8 cellular contexts compared by ENCODE assay signal in the genomic region with DNA sequence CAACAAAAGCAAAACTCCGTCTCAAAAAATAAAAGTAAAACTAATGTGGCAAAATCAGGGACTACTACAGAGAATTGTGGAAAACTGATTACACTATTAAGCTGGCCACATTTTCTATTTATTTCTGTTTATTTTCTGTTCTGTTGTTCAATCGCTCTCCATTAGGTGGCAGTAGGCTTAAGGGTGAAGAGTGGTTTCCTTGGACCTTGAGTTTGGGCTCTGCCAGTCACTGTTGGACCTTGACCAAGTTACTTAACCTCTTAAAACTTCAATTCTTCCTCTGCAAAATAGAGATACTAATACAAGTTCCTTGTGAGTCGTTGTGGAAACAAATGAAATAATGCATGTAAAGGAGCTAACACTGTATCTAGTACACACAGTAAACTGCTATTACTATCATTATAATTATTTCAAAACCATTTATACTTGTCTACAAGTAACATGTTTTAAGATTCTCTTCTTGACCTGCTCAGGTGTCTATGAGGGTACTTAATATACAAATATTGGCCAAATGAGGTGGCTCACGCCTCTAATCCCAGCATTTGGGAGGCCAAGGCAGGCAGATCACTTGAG. TPM values are rescaled to one million over a fixed set of nuclear protein-coding genes. Genes with fewer than 3 reads are reported as not detected.
DNase-seq lines count a peak whose midpoint lies in the region; ATAC-seq and TF ChIP-seq lines count a peak whose summit lies in the region.

No MANE protein-coding gene starts in this region.

- H2AFZ ChIP-seq in SK-N-SH (ENCODE audit: low read depth): no peak overlapping the region

- TF ChIP-seq RAD21 in SK-N-SH (IDR thresholded peaks at IDR 0.05; ENCODE audit: low read length): peak; percentile 85

- H3K4me1 ChIP-seq in SK-N-SH (ENCODE audit: control insufficient read depth in 1 of 2, insufficient read depth in 2 of 2, low read depth in 1 of 2, low read length in 1 of 2): no peaks in the 10 kb centered on the region

- H4K20me1 ChIP-seq in SK-N-SH (ENCODE audit: insufficient read depth): no peaks in the 10 kb centered on the region

- H3K4me3 ChIP-seq in SK-N-SH (ENCODE audit: low read depth in 2 of 2, low read length in 1 of 2): no peak overlapping the region
- no peak overlapping the region for H3K4me3 ChIP-seq in fibroblast of the aortic adventitia (ENCODE audit: low read depth, low read length)

- CTCF ChIA-PET in SK-N-SH (lab: Yijun Ruan, JAX): interaction anchor here (0.6 to 5.2 kb wide), 37 partner anchors 9 to 473 kb away, joined by 3 to 75 read pairs (median 4); a partner anchor contains a TSS

- peaks cover 14% of the 10 kb centered on the region for H3F3A ChIP-seq in SK-N-SH (replicated peaks; ENCODE audit: insufficient read depth)

- H3K9me3 ChIP-seq in SK-N-SH: no peaks in the 10 kb centered on the region

- WGBS in SK-N-SH (ENCODE audit: low lambda C conversion rate): 54% methylated on average over 4 of the region's 4 CpGs

- peak; percentile 59 for ATAC-seq in HG03039 (IDR thresholded peaks at IDR 0.05; ENCODE audit: unreplicated experiment)
- peak; percentile 90 for ATAC-seq in omental fat pad (ENCODE audit: low FRiP score)

- peak overlapping the region in 1 of 2 experiments; percentile 56; a peak in 1 of 4 replicates for H3K27ac ChIP-seq in SK-N-SH (ENCODE audit: low read depth in 2 of 2, low read length in 1 of 2)

- POLR2A ChIA-PET in SK-N-SH (lab: Yijun Ruan, JAX): interaction anchor here (0.9 kb wide), 1 partner anchor 15 kb away, joined by 5 read pairs; a partner anchor contains a TSS

- no peak for TF ChIP-seq EP300 in SK-N-SH (IDR thresholded peaks at IDR 0.05; ENCODE audit: borderline replicate concordance in 1 of 2, low read depth in 1 of 2, low read length in 1 of 2)

- H3K4me2 ChIP-seq in SK-N-SH: no peak overlapping the region

- no peaks in the 10 kb centered on the region for H3K9me2 ChIP-seq in SK-N-SH

- H3K9ac ChIP-seq in SK-N-SH: no peak overlapping the region

- DNase-seq in NOMO-1 (lab: John Stamatoyannopoulos, UW; ENCODE audit: unreplicated experiment in 2 of 2) (peak; percentile 13 to 49), NOMO-1 treated with dmso at 0.1 percent for 144 hours (lab: John Stamatoyannopoulos, UW; ENCODE audit: unreplicated experiment) (no peak), SK-N-SH (peak; percentile 47), fibroblast of the aortic adventitia (ENCODE audit: low read depth) (peak; percentile 94), omental fat pad (ENCODE audit: low spot score) (no peak), NCI-H1417 treated with DMSO at 0.1 percent for 48 hours (lab: John Stamatoyannopoulos, UW) (no peak)
- DNase-seq in activated CD4-positive, CD25-positive, alpha-beta regulatory T cell treated with anti-CD3 and anti-CD28 coated beads, Interleukin-2, amount 50 U/mL, for 72 hours: no peak

- peak; percentile 89 for TF ChIP-seq CTCF in SK-N-SH (IDR thresholded peaks at IDR 0.05)
- TF ChIP-seq CTCF in fibroblast of the aortic adventitia (IDR thresholded peaks at IDR 0.05; ENCODE audit: insufficient read depth, low read length): peak; percentile 76
- TF ChIP-seq CTCF in omental fat pad (IDR thresholded peaks at IDR 0.05): peak in 1 of 3 donors; percentile 47

- peaks cover 18 to 45% of the 10 kb centered on the region in 2 experiments for H3K36me3 ChIP-seq in SK-N-SH (replicated peaks in 1 of 2; ENCODE audit: control insufficient read depth in 1 of 2, insufficient read depth in 2 of 2, low read length in 1 of 2)

- no peaks in the 10 kb centered on the region for H3K27me3 ChIP-seq in SK-N-SH (ENCODE audit: insufficient read depth)

- peaks cover 29% of the 10 kb centered on the region; the same call in 1 of the 2 replicates for H3K79me2 ChIP-seq in SK-N-SH (ENCODE audit: insufficient read depth)

TF ChIP-seq in SK-N-SH, 30 proteins besides CTCF, POLR2A, EP300 and RAD21:
- peak; percentile 66 for TF ChIP-seq SMC3 (IDR thresholded peaks at IDR 0.05; ENCODE audit: low read depth, low read length)
- TF ChIP-seq, protein P1, sequence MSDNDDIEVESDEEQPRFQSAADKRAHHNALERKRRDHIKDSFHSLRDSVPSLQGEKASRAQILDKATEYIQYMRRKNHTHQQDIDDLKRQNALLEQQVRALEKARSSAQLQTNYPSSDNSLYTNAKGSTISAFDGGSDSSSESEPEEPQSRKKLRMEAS (IDR thresholded peaks at IDR 0.05; ENCODE audit: low read depth): no peak

RNA-seq across cellular contexts. Expression of a gene that starts 15.2 kb away (rescaled TPM):
- 13.2 and 17.7 TPM in 2 replicates for polyA plus RNA-seq in SK-N-SH (2012; rRNA removed)
- 23.1 and 27.5 TPM in 2 replicates for polyA plus RNA-seq in SK-N-SH (2012; cell fraction: cytosol; rRNA removed)
- 3.7 and 8.4 TPM in 2 replicates for polyA plus RNA-seq in SK-N-SH (2012; cell fraction: nucleus; rRNA removed)
- total RNA-seq in fibroblast of the aortic adventitia (ENCODE audit: low replicate concordance): 46.8 and 297 TPM in 2 replicates
- total RNA-seq in omental fat pad: 100 to 1,000 TPM in 1 of 4 donors, 10 to 100 TPM in 3; 87.6 to 171 (median 97.9) TPM

RNA-seq across cellular contexts. Expression of a gene that starts 46.6 kb away (rescaled TPM):
- polyA plus RNA-seq in SK-N-SH (2012; rRNA removed): 21.5 and 21.8 TPM in 2 replicates
- 27.2 and 35.4 TPM in 2 replicates for polyA plus RNA-seq in SK-N-SH (2012; cell fraction: cytosol; rRNA removed)
- polyA plus RNA-seq in SK-N-SH (2012; cell fraction: nucleus; rRNA removed): 7.6 and 17.8 TPM in 2 replicates
- total RNA-seq in fibroblast of the aortic adventitia (ENCODE audit: low replicate concordance) (15.5 and 61.3 TPM in 2 replicates), omental fat pad (10 to 100 TPM; 14.4 to 27.5 (median 25.9) TPM)

RNA-seq across cellular contexts. Expression of a gene that starts 53.1 kb away (rescaled TPM):
- 0.05 and 0.13 TPM in 2 replicates for polyA plus RNA-seq in SK-N-SH (2012; rRNA removed)
- 0.06 and 0.08 TPM in 2 replicates for polyA plus RNA-seq in SK-N-SH (2012; cell fraction: cytosol; rRNA removed)
- 0.31 TPM in 2 replicates for polyA plus RNA-seq in SK-N-SH (2012; cell fraction: nucleus; rRNA removed)
- total RNA-seq in fibroblast of the aortic adventitia (ENCODE audit: low replicate concordance) (0.18 TPM in 1 of 2 replicates, not detected in the other), omental fat pad (10 to 100 TPM in 1 of 4 donors, 1 to 10 TPM in 2, under 1 TPM in 1; 0.65 to 20.3 (median 4.1) TPM)

Comparison
In these comparisons a context has a peak if more than half of its experiments do, and no peak if none do; other contexts are left out.
1. DNase-seq: peak in NOMO-1 (2 of 2), SK-N-SH (single experiment) and fibroblast of the aortic adventitia (single experiment); none in NOMO-1 treated with dmso at 0.1 percent for 144 hours (single experiment), omental fat pad (single experiment), activated CD4-positive, CD25-positive, alpha-beta regulatory T cell treated with anti-CD3 and anti-CD28 coated beads, Interleukin-2, amount 50 U/mL, for 72 hours (single experiment) and NCI-H1417 treated with DMSO at 0.1 percent for 48 hours (single experiment).